ENCODE assay signal across 8 cellular contexts in the genomic region with DNA sequence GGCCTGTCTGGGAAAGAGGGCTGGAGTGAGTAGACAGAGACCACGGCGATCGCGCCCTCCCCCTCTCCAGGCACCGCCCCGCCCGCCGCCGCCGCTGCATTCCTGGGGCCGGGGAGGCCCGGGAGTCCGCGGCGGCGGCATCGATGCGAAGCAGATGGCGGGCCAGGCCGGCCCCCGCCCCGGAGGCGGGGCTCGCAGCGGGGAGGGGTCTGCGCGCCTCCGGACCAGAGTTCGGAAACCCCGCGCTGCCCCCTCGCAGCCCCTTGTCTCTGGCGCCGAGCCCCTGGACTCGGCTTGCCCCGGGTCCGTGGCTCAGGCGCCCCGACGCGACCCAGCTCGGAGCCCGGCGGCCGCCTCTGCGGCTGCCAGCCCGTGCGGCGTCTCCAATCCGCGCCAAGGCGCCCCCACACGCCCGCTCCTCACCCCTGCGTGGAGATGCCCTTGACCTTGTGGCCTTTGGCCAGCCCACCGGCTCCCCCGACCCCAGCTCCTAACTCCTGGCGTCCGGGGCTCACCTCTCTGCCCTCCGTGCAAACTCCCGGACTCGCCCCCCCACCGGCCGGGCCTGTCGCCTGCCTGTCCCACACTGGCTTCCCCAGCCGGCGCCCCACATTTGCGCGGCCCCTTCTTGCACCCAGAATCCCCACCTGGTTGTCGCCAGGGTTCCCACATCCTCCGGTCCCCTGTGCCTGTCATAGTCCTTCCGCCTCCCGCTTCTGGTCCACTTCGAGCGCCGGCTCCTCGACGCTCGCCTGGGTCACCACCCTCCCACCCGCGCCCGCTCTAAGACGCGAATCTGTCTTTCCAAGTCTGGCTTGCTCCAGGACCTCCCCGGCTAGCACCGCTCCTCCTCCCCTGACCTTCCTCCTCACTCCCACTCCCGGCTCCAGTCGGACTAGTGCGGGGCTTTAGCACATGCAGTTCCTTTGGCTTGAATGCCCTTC. TPM values are rescaled to one million over a fixed set of nuclear protein-coding genes. Genes with fewer than 3 reads are reported as not detected.
DNase-seq lines count a peak whose midpoint lies in the region; ATAC-seq and TF ChIP-seq lines count a peak whose summit lies in the region.

No MANE protein-coding gene starts in this region.

- H3K4me3 ChIP-seq in MG63: peak overlapping the region; percentile 95

- TF ChIP-seq CTCF in mesothelial cell of epicardium (IDR thresholded peaks at IDR 0.05; ENCODE audit: unreplicated experiment): no peak

- H3K9me3 Mint-ChIP-seq in dendritic cell treated with granulocyte-macrophage colony-stimulating factor and Interleukin-4, amounts not matched to agents 40 ng/mL and 50 ng/mL, for 4 days: no peaks in the 10 kb centered on the region
- no peaks in the 10 kb centered on the region for H3K9me3 Mint-ChIP-seq in mesothelial cell of epicardium

- H3K9me3 ChIP-seq in MG63: no peaks in the 10 kb centered on the region

- peak overlapping the region; percentile 45 for H3K27ac Mint-ChIP-seq in dendritic cell treated with granulocyte-macrophage colony-stimulating factor and Interleukin-4, amounts not matched to agents 40 ng/mL and 50 ng/mL, for 4 days
- H3K27ac Mint-ChIP-seq in mesothelial cell of epicardium: peak overlapping the region; percentile 97

- H3K27me3 Mint-ChIP-seq in dendritic cell treated with granulocyte-macrophage colony-stimulating factor and Interleukin-4, amounts not matched to agents 40 ng/mL and 50 ng/mL, for 4 days: peaks cover 76% of the 10 kb centered on the region
- H3K27me3 Mint-ChIP-seq in mesothelial cell of epicardium (ENCODE audit: low read depth): peaks cover 7% of the 10 kb centered on the region

- H3K36me3 Mint-ChIP-seq in dendritic cell treated with granulocyte-macrophage colony-stimulating factor and Interleukin-4, amounts not matched to agents 40 ng/mL and 50 ng/mL, for 4 days (ENCODE audit: low read depth): peaks cover 25% of the 10 kb centered on the region
- peaks cover 3% of the 10 kb centered on the region for H3K36me3 Mint-ChIP-seq in mesothelial cell of epicardium

- peaks cover 12% of the 10 kb centered on the region for H3K36me3 ChIP-seq in MG63

- DNase-seq in COLO668 (lab: John Stamatoyannopoulos, UW; ENCODE audit: unreplicated experiment): peak; percentile 25
- peak; percentile 54 for DNase-seq in MG63
- peak; percentile 62 to 79 for DNase-seq in mesothelial cell of epicardium (ENCODE audit: low spot score in 2 of 2, unreplicated experiment in 2 of 2)
- DNase-seq in erythroblast (lab: John Stamatoyannopoulos, UW): no peak
- no peak for DNase-seq in NCI-H2196 treated with DMSO at 0.1 percent for 48 hours (lab: John Stamatoyannopoulos, UW; ENCODE audit: unreplicated experiment)

- no peak for ATAC-seq in GM18511 (IDR thresholded peaks at IDR 0.05; ENCODE audit: unreplicated experiment)
- ATAC-seq in HG03175 (IDR thresholded peaks at IDR 0.05; ENCODE audit: unreplicated experiment): no peak

- H3K4me1 Mint-ChIP-seq in dendritic cell treated with granulocyte-macrophage colony-stimulating factor and Interleukin-4, amounts not matched to agents 40 ng/mL and 50 ng/mL, for 4 days (ENCODE audit: low read depth): peaks cover 24% of the 10 kb centered on the region
- peaks cover 30% of the 10 kb centered on the region for H3K4me1 Mint-ChIP-seq in mesothelial cell of epicardium

- TF ChIP-seq POLR2A in erythroblast (IDR thresholded peaks at IDR 0.05; ENCODE audit: low read length): no peak

- H3K4me3 Mint-ChIP-seq in dendritic cell treated with granulocyte-macrophage colony-stimulating factor and Interleukin-4, amounts not matched to agents 40 ng/mL and 50 ng/mL, for 4 days: peak overlapping the region; percentile 49
- peak overlapping the region; percentile 95 for H3K4me3 Mint-ChIP-seq in mesothelial cell of epicardium

- intact Hi-C loops in dendritic cell treated with granulocyte-macrophage colony-stimulating factor and Interleukin-4, amounts not matched to agents 40 ng/mL and 50 ng/mL, for 4 days (cut with micrococcal nuclease): no loop called here

- H3K27me3 ChIP-seq in MG63: no peaks in the 10 kb centered on the region

RNA-seq across cellular contexts. Expression of a gene that starts 1.0 kb away (rescaled TPM):
- total RNA-seq in MG63 (2014; rRNA removed; shearing (Covaris generic); ENCODE audit: low replicate concordance): 22.3 and 32.1 TPM in 2 replicates
- 45.7 to 47.2 TPM (median 46.8 TPM) in 3 replicates for total RNA-seq in mesothelial cell of epicardium

RNA-seq across cellular contexts. Expression of a gene that starts 42.6 kb away (rescaled TPM):
- total RNA-seq in MG63 (2014; rRNA removed; shearing (Covaris generic); ENCODE audit: low replicate concordance): 4.3 and 7.0 TPM in 2 replicates
- 36.8 to 38.3 TPM (median 38.1 TPM) in 3 replicates for total RNA-seq in mesothelial cell of epicardium

RNA-seq across cellular contexts. Expression of a gene that starts 59.0 kb away (rescaled TPM):
- 29.1 and 36.0 TPM in 2 replicates for total RNA-seq in MG63 (2014; rRNA removed; shearing (Covaris generic); ENCODE audit: low replicate concordance)
- 58.4 to 60.3 TPM (median 59.9 TPM) in 3 replicates for total RNA-seq in mesothelial cell of epicardium

Comparison
In these comparisons a context has a peak if more than half of its experiments do, and no peak if none do; other contexts are left out.
1. DNase-seq: peak in COLO668 (single experiment), MG63 (single experiment) and mesothelial cell of epicardium (2 of 2); none in erythroblast (0 of 2) and NCI-H2196 treated with DMSO at 0.1 percent for 48 hours (single experiment).